Comparison of ENCODE assay signal across 18 cellular contexts in the genomic region with DNA sequence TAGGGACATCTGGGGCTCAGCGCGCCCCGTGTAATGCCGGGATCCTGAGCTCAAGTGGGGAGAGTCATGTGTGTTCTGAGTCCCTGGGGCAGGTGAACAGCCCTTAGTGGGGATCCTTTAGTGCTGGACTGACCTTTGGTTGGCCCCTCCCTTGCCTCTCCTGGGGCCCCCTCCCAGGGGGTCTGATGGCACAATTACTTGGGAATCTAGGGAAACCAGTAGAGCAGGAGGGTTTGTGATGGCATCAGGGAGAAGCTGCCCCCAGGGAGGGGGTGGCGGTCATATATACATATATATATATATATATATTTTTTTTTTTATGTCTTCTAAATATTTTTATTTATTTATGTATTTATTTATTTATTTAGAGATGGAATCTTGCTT. TPM values are rescaled to one million over a fixed set of nuclear protein-coding genes. Genes with fewer than 3 reads are reported as not detected.
DNase-seq lines count a peak whose midpoint lies in the region; ATAC-seq and TF ChIP-seq lines count a peak whose summit lies in the region.
"Had no signal": no experiment of that assay in that cellular context is flagged by ENCODE, and none has a peak within 500 bp of the region (broad histone marks: within the 10 kb centered on the region; RNA-seq: fewer than 3 reads in every experiment).

A gene with protein sequence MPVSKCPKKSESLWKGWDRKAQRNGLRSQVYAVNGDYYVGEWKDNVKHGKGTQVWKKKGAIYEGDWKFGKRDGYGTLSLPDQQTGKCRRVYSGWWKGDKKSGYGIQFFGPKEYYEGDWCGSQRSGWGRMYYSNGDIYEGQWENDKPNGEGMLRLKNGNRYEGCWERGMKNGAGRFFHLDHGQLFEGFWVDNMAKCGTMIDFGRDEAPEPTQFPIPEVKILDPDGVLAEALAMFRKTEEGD (minus strand): TSS at position 130 of the 384 bp plus-strand sequence. CDS start 171 bp downstream, outside the sequence.

- H3K27me3 ChIP-seq in CD4-positive, alpha-beta T cell (ENCODE audit: control insufficient read depth, insufficient read depth, low read length), result no peaks in the 10 kb centered on the region
- H3K27me3 ChIP-seq in GM23338 (ENCODE audit: insufficient read depth) (no peaks in the 10 kb centered on the region), heart right ventricle (no peaks in the 10 kb centered on the region)
- H3K27me3 ChIP-seq in naive thymus-derived CD4-positive, alpha-beta T cell (ENCODE audit: control insufficient read depth in 2 of 2, insufficient read depth in 2 of 2, low read length in 2 of 2), result no peaks in the 10 kb centered on the region
- H3K27me3 ChIP-seq: neutrophil, right atrium auricular region had no signal

- H3K36me3 ChIP-seq in GM23338 (ENCODE audit: insufficient read depth) (no peaks in the 10 kb centered on the region), heart right ventricle (no peaks in the 10 kb centered on the region)
- H3K36me3 ChIP-seq in naive thymus-derived CD4-positive, alpha-beta T cell (ENCODE audit: control insufficient read depth in 2 of 3, insufficient read depth in 3 of 3, low read length in 3 of 3), result no peaks in the 10 kb centered on the region
- H3K36me3 ChIP-seq: neutrophil, right atrium auricular region had no signal

- ATAC-seq in CD4-positive, alpha-beta T cell (ENCODE audit: poor library complexity), result no peak
- ATAC-seq in GM23338 (no peak), HG03439 (IDR thresholded peaks at IDR 0.05; ENCODE audit: unreplicated experiment) (no peak), heart right ventricle (no peak)
- no peak for ATAC-seq in activated CD8-positive, alpha-beta T cell treated with anti-CD3 and anti-CD28 coated beads, Interleukin-2, amount 10 ng/mL, durations not matched to agents 7 days and 5 days
- no peak for ATAC-seq in naive thymus-derived CD4-positive, alpha-beta T cell

- no peaks in the 10 kb centered on the region for H3K9me3 ChIP-seq in CD4-positive, alpha-beta T cell (ENCODE audit: control insufficient read depth, low read length)
- no peaks in the 10 kb centered on the region for H3K9me3 ChIP-seq in naive thymus-derived CD4-positive, alpha-beta T cell (ENCODE audit: control insufficient read depth in 2 of 3, low read length in 3 of 3)
- no peaks in the 10 kb centered on the region for H3K9me3 ChIP-seq in heart right ventricle
- H3K9me3 ChIP-seq: neutrophil, right atrium auricular region had no signal

- H3K4me1 Mint-ChIP-seq in CD4-positive, alpha-beta T cell (ENCODE audit: low read depth), result peaks cover 60% of the 10 kb centered on the region
- H3K4me1 Mint-ChIP-seq in GM23338, result peaks cover 22% of the 10 kb centered on the region
- peaks cover 61% of the 10 kb centered on the region for H3K4me1 Mint-ChIP-seq in activated CD8-positive, alpha-beta T cell treated with anti-CD3 and anti-CD28 coated beads, Interleukin-2, amount 10 ng/mL, durations not matched to agents 7 days and 5 days (ENCODE audit: low read depth)
- peaks cover 38 to 65% (median 52%) of the 10 kb centered on the region in 7 donors for H3K4me1 Mint-ChIP-seq in naive thymus-derived CD4-positive, alpha-beta T cell

- H3K4me3 ChIP-seq in GM23338 (no peak within 1 kb of the TSS), heart right ventricle (no peak within 1 kb of the TSS)
- H3K4me3 ChIP-seq in naive thymus-derived CD4-positive, alpha-beta T cell (ENCODE audit: low read length), result no peak within 1 kb of the TSS
- H3K4me3 ChIP-seq: right atrium auricular region had no signal

- peaks cover 12% of the 10 kb centered on the region for H3K36me3 Mint-ChIP-seq in CD4-positive, alpha-beta T cell (ENCODE audit: low read depth)
- H3K36me3 Mint-ChIP-seq in GM23338 (ENCODE audit: low read depth), result peaks cover 3% of the 10 kb centered on the region
- peaks cover 21% of the 10 kb centered on the region for H3K36me3 Mint-ChIP-seq in activated CD8-positive, alpha-beta T cell treated with anti-CD3 and anti-CD28 coated beads, Interleukin-2, amount 10 ng/mL, durations not matched to agents 7 days and 5 days (ENCODE audit: low read depth)
- H3K36me3 Mint-ChIP-seq in naive thymus-derived CD4-positive, alpha-beta T cell, result peaks cover 0 to 9% (median 8%) of the 10 kb centered on the region in 5 donors

- DNase-seq in CD4-positive, alpha-beta T cell, result no peak
- DNase-seq in GM23338 (ENCODE audit: low spot score), result no peak
- DNase-seq in activated CD8-positive, alpha-beta T cell treated with anti-CD3 and anti-CD28 coated beads, Interleukin-2, amount 10 ng/mL, durations not matched to agents 7 days and 5 days, result no peak
- no peak for DNase-seq in naive thymus-derived CD4-positive, alpha-beta T cell
- no peak for DNase-seq in erythroblast (lab: John Stamatoyannopoulos, UW)
- DNase-seq in heart right ventricle, result no peak
- DNase-seq: activated CD8-positive, alpha-beta memory T cell treated with anti-CD3 and anti-CD28 coated beads, Interleukin-2, amount 50 U/mL, for 4 hours; EL; GOT3; mammary epithelial cell; MV-4-11; NCI-H2081; NCI-H526 treated with DMSO at 0.1 percent for 48 hours; stimulated activated CD4-positive, alpha-beta T cell treated with anti-CD3 and anti-CD28 coated beads, Interleukin-1b, Interleukin-23, amount 100 ng/mL, for 48 hours had no signal

- no peaks in the 10 kb centered on the region for H4K20me1 ChIP-seq in GM23338 (replicated peaks; ENCODE audit: insufficient read depth)

- CTCF ChIA-PET in CD4-positive, alpha-beta T cell (lab: Charles Lee), result interaction anchor here (0.6 to 4.9 kb wide), 8 partner anchors 11 to 118 kb away, joined by 3 to 76 read pairs (median 12); partner anchors contain the start of gene ORAI1
- CTCF ChIA-PET in activated CD8-positive, alpha-beta T cell treated with anti-CD3 and anti-CD28 coated beads, Interleukin-2, amount 10 ng/mL, durations not matched to agents 7 days and 5 days (lab: Charles Lee), result interaction anchor here (0.9 to 5.4 kb wide), 11 partner anchors 10 to 191 kb away, joined by 3 to 98 read pairs (median 9); partner anchors contain the start of gene ORAI1
- CTCF ChIA-PET in naive thymus-derived CD4-positive, alpha-beta T cell (lab: Charles Lee), result interaction anchor here (0.8 to 7.6 kb wide), 14 partner anchors 8 to 193 kb away, joined by 3 to 150 read pairs (median 6); partner anchors contain the start of gene ORAI1

- POLR2A ChIA-PET in CD4-positive, alpha-beta T cell (lab: Charles Lee), result interaction anchor here (0.6 to 8.5 kb wide), 5 partner anchors 11 to 133 kb away, joined by 3 to 193 read pairs (median 15); partner anchors contain the start of genes KDM2B and ORAI1
- POLR2A ChIA-PET in activated CD8-positive, alpha-beta T cell treated with anti-CD3 and anti-CD28 coated beads, Interleukin-2, amount 10 ng/mL, durations not matched to agents 7 days and 5 days (lab: Charles Lee), result interaction anchor here (0.9 to 3.0 kb wide), 3 partner anchors 42 to 133 kb away, joined by 3 to 24 read pairs (median 4); partner anchors contain the start of gene ORAI1
- POLR2A ChIA-PET in naive thymus-derived CD4-positive, alpha-beta T cell (lab: Charles Lee), result interaction anchor here (0.5 to 8.3 kb wide), 10 partner anchors 10 to 133 kb away, joined by 3 to 203 read pairs (median 8); partner anchors contain the start of genes KDM2B and ORAI1

- H3K4me1 ChIP-seq in GM23338 (ENCODE audit: insufficient read depth) (peaks cover 12% of the 10 kb centered on the region; the same call in 1 of the 2 replicates), heart right ventricle (peaks cover 5 to 21% (median 14%) of the 10 kb centered on the region in 9 donors)
- H3K4me1 ChIP-seq in naive thymus-derived CD4-positive, alpha-beta T cell (ENCODE audit: control insufficient read depth in 2 of 2, insufficient read depth in 2 of 2, low read length in 2 of 2), result peaks cover 13 to 47% of the 10 kb centered on the region in 2 donors

- TF ChIP-seq CTCF in CD4-positive, alpha-beta T cell (IDR thresholded peaks at IDR 0.05), result no peak
- TF ChIP-seq CTCF in GM23338 (conservative IDR thresholded peaks at IDR 0.05; ENCODE audit: low read depth in 2 of 2) (no peak), heart right ventricle (IDR thresholded peaks at IDR 0.05) (no peak)

- no peaks in the 10 kb centered on the region for H3K9me3 Mint-ChIP-seq in CD4-positive, alpha-beta T cell
- H3K9me3 Mint-ChIP-seq in GM23338, result no peaks in the 10 kb centered on the region
- H3K9me3 Mint-ChIP-seq in activated CD8-positive, alpha-beta T cell treated with anti-CD3 and anti-CD28 coated beads, Interleukin-2, amount 10 ng/mL, durations not matched to agents 7 days and 5 days (ENCODE audit: insufficient read depth), result no peaks in the 10 kb centered on the region
- peaks cover 0 to 4% (median 0%) of the 10 kb centered on the region in 11 donors for H3K9me3 Mint-ChIP-seq in naive thymus-derived CD4-positive, alpha-beta T cell

- H3K4me3 Mint-ChIP-seq in CD4-positive, alpha-beta T cell, result peak within 1 kb of the TSS; percentile 65
- H3K4me3 Mint-ChIP-seq in GM23338, result no peak within 1 kb of the TSS; the same call in 2 of the 3 replicates
- no peak within 1 kb of the TSS for H3K4me3 Mint-ChIP-seq in activated CD8-positive, alpha-beta T cell treated with anti-CD3 and anti-CD28 coated beads, Interleukin-2, amount 10 ng/mL, durations not matched to agents 7 days and 5 days
- peak within 1 kb of the TSS in 9 of 10 donors; percentile 34 to 62 (median 54) for H3K4me3 Mint-ChIP-seq in naive thymus-derived CD4-positive, alpha-beta T cell

- TF ChIP-seq POLR2A in erythroblast (IDR thresholded peaks at IDR 0.05; ENCODE audit: low read length), result no peak

- H3K9me2 ChIP-seq in GM23338 (ENCODE audit: insufficient read depth), result no peaks in the 10 kb centered on the region

- 0 out of 2 replicates have a peak, but pooled peaks cover 7% of the 10 kb centered on the region for H3K79me2 ChIP-seq in GM23338 (replicated peaks; ENCODE audit: insufficient read depth)

- H3K4me2 ChIP-seq in GM23338, result no peak within 1 kb of the TSS

- peaks cover 10% of the 10 kb centered on the region; the same call in 1 of the 2 replicates for H3F3A ChIP-seq in GM23338 (replicated peaks; ENCODE audit: low read depth)

- H3K27ac ChIP-seq in CD4-positive, alpha-beta T cell (ENCODE audit: low read depth, low read length), result no peak within 1 kb of the TSS
- peak within 1 kb of the TSS; percentile 52; the same call in 1 of the 2 replicates for H3K27ac ChIP-seq in GM23338 (ENCODE audit: low read depth)
- H3K27ac ChIP-seq in naive thymus-derived CD4-positive, alpha-beta T cell (ENCODE audit: low read depth, low read length), result peak within 1 kb of the TSS; percentile 36
- no peak within 1 kb of the TSS for H3K27ac ChIP-seq in heart right ventricle
- H3K27ac ChIP-seq: C4-2B, neutrophil, right atrium auricular region had no signal

- WGBS in heart right ventricle, 2 donors, result 98% methylated on average over 5 of the region's 5 CpGs

- H3K27me3 Mint-ChIP-seq in CD4-positive, alpha-beta T cell, result no peaks in the 10 kb centered on the region
- peaks cover 15% of the 10 kb centered on the region for H3K27me3 Mint-ChIP-seq in GM23338 (ENCODE audit: insufficient read depth, low read depth, poor library complexity)
- H3K27me3 Mint-ChIP-seq in activated CD8-positive, alpha-beta T cell treated with anti-CD3 and anti-CD28 coated beads, Interleukin-2, amount 10 ng/mL, durations not matched to agents 7 days and 5 days (ENCODE audit: low read depth), result no peaks in the 10 kb centered on the region
- H3K27me3 Mint-ChIP-seq in naive thymus-derived CD4-positive, alpha-beta T cell, result no peaks in the 10 kb centered on the region

- no peak within 1 kb of the TSS for H2AFZ ChIP-seq in GM23338

- peak within 1 kb of the TSS; percentile 83 for H3K27ac Mint-ChIP-seq in CD4-positive, alpha-beta T cell
- no peak within 1 kb of the TSS for H3K27ac Mint-ChIP-seq in GM23338
- peak within 1 kb of the TSS; percentile 61 for H3K27ac Mint-ChIP-seq in activated CD8-positive, alpha-beta T cell treated with anti-CD3 and anti-CD28 coated beads, Interleukin-2, amount 10 ng/mL, durations not matched to agents 7 days and 5 days
- H3K27ac Mint-ChIP-seq in naive thymus-derived CD4-positive, alpha-beta T cell, result peak within 1 kb of the TSS; percentile 62 to 100 (median 83)

- intact Hi-C loops in CD4-positive, alpha-beta T cell (cut with DNase I, micrococcal nuclease), result loop anchor here in 1 of 2 experiments (2.0 kb wide), 1 partner anchor 43 kb away; the partner anchor contains the start of gene ORAI1
- intact Hi-C loops in naive thymus-derived CD4-positive, alpha-beta T cell (cut with micrococcal nuclease), result no loop called here
- intact Hi-C loops in heart right ventricle (cut with DNase I), result loop anchor here in 4 of 10 donors (2.0 to 5.0 kb wide), 4 partner anchors 42 to 172 kb away; partner anchors contain the start of gene ORAI1 (in 1 of the 4)

RNA-seq across cellular contexts. Expression of the gene that starts here (rescaled TPM):
- total RNA-seq in CD4-positive, alpha-beta T cell, result 10 to 100 TPM in 1 of 2 experiments, 1 to 10 TPM in 1; 9.8 to 11.9 TPM
- total RNA-seq in GM23338 (2014; rRNA removed; shearing (Covaris generic)), result 0.14 and 0.47 TPM in 2 replicates
- polyA plus RNA-seq in GM23338 (2016; fragmentation: Nextera tagmentation; extraction: Ambion mirVana) (0.36 and 1.5 TPM in 2 replicates), heart right ventricle (under 1 TPM; 0.15 to 0.19 TPM)
- total RNA-seq in activated CD8-positive, alpha-beta T cell treated with anti-CD3 and anti-CD28 coated beads, Interleukin-2, amount 10 ng/mL, durations not matched to agents 7 days and 5 days, result under 1 TPM; 0.26 to 0.37 TPM
- 10 to 100 TPM in 2 of 5 experiments, 1 to 10 TPM in 3; 2.3 to 19.2 (median 9.6) TPM for total RNA-seq in naive thymus-derived CD4-positive, alpha-beta T cell
- polyA plus RNA-seq in naive thymus-derived CD4-positive, alpha-beta T cell, result 1 to 10 TPM; 2.3 to 8.7 TPM
- under 1 TPM in 5 of 10 donors, not detected in 5; 0.17 to 0.28 (median 0.18) TPM for total RNA-seq in heart right ventricle
- total RNA-seq: mammary epithelial cell had no signal

Comparison
In these comparisons a context has a peak if more than half of its experiments do, and no peak if none do; other contexts are left out.
1. H3K27ac ChIP-seq: peak in GM23338 (single experiment) and naive thymus-derived CD4-positive, alpha-beta T cell (single experiment); none in CD4-positive, alpha-beta T cell (single experiment) and heart right ventricle (0 of 10).
2. H3K4me3 Mint-ChIP-seq: peak in CD4-positive, alpha-beta T cell (single experiment) and naive thymus-derived CD4-positive, alpha-beta T cell (9 of 10); none in GM23338 (single experiment) and activated CD8-positive, alpha-beta T cell treated with anti-CD3 and anti-CD28 coated beads, Interleukin-2, amount 10 ng/mL, durations not matched to agents 7 days and 5 days (single experiment).